ENCODE assay signal across 1 cellular context in the genomic region with DNA sequence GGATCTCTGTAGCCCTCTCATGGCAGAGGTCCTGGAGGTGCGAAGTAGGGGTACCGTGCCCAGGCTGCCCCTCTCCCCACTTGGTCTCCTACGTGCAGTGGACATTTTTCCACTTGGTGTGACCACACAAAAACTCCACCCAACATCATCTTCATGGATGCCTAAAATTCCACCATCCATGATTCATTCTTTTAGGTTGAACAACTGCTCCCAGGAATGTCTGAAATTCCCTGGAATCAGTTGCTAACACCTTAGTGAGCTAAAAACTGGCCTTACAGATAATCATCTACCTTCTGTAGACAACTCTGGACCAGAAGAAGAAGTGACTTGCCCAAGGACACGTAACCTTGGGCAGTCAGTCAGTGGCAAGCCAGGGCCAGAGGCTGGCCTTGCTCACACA.
TF ChIP-seq lines count a peak whose summit lies in the region.

No MANE protein-coding gene starts in this region.

TF ChIP-seq in H1, 55 proteins besides CTCF, POLR2A, EP300 and RAD21:
- TF ChIP-seq HDAC6 (IDR thresholded peaks at IDR 0.05; ENCODE audit: low read depth, low read length) (no peak), SAP30 (IDR thresholded peaks at IDR 0.05; ENCODE audit: insufficient read depth, insufficient replicate concordance, low read length) (no peak), RBBP5 (IDR thresholded peaks at IDR 0.05; ENCODE audit: borderline replicate concordance, low read depth, low read length) (no peak), SP4 (IDR thresholded peaks at IDR 0.05; ENCODE audit: low read length) (no peak), TAF1 (IDR thresholded peaks at IDR 0.05; ENCODE audit: low read depth, low read length) (no peak), FOSL1 (IDR thresholded peaks at IDR 0.05; ENCODE audit: insufficient read depth, low read depth, low read length) (no peak), MAFK (IDR thresholded peaks at IDR 0.05; ENCODE audit: low read depth, low read length) (no peak), BRCA1 (IDR thresholded peaks at IDR 0.05; ENCODE audit: low read depth, low read length) (no peak), SIRT6 (IDR thresholded peaks at IDR 0.05; ENCODE audit: low read length) (no peak), SIN3A (conservative IDR thresholded peaks at IDR 0.05 in 1 of 2, IDR thresholded peaks at IDR 0.05 in 1 of 2; ENCODE audit: low read depth in 1 of 2, low read length in 2 of 2) (no peak), BACH1 (IDR thresholded peaks at IDR 0.05; ENCODE audit: low read length) (no peak), CHD1 (IDR thresholded peaks at IDR 0.05; ENCODE audit: low read depth, low read length) (no peak)
